19 cellular contexts compared by ENCODE assay signal in the genomic region with DNA sequence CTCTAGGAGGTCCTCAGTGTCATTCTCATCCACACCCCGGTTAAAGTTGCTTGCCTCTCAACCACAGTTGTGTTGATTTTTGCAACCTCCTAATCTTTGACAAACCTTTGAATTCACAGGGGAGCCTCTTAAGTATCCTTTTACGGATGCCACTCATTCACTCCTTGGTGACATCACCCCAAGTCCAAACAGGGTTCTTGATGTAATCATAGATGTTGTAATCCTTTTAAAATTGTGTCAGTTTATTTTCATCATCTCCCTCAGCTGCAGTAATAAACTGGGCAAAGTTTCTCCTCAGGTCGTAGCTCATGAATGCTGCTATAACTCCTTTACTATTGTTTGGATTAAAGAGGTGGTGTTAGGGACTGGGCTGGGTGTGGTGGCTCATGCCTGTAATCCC.
DNase-seq lines count a peak whose midpoint lies in the region; TF ChIP-seq lines count a peak whose summit lies in the region.
"Had no signal": no experiment of that assay in that cellular context is flagged by ENCODE, and none has a peak within 500 bp of the region (broad histone marks: within the 10 kb centered on the region; RNA-seq: fewer than 3 reads in every experiment).

No MANE protein-coding gene starts in this region.

- no peaks in the 10 kb centered on the region for H3K9me3 ChIP-seq in osteoblast (ENCODE audit: low read depth, low read length)
- no peaks in the 10 kb centered on the region for H3K9me3 ChIP-seq in MM.1S (replicated peaks; ENCODE audit: insufficient read depth, low read length)
- H3K9me3 ChIP-seq: MG63 had no signal

- no peak overlapping the region for H3K9ac ChIP-seq in MM.1S (ENCODE audit: low read length)

- no peaks in the 10 kb centered on the region for H3K27me3 ChIP-seq in osteoblast (ENCODE audit: insufficient read depth, low read length)
- H3K27me3 ChIP-seq in MM.1S (replicated peaks; ENCODE audit: insufficient read depth, low read length): no peaks in the 10 kb centered on the region
- H3K27me3 ChIP-seq: MG63 had no signal

- TF ChIP-seq POLR2A in NB4 (IDR thresholded peaks at IDR 0.05; ENCODE audit: extremely low read depth, insufficient read length): no peak

- H4K20me1 ChIP-seq in osteoblast (ENCODE audit: insufficient read depth, low read length) (no peaks in the 10 kb centered on the region), MM.1S (ENCODE audit: insufficient read depth, low read length) (no peaks in the 10 kb centered on the region)

- H3K4me1 ChIP-seq in osteoblast (ENCODE audit: insufficient read depth, low read length) (no peaks in the 10 kb centered on the region), MM.1S (ENCODE audit: low read length) (no peaks in the 10 kb centered on the region)

- H3K27ac ChIP-seq in osteoblast (ENCODE audit: low read depth, low read length) (no peak overlapping the region), MM.1S (ENCODE audit: low read length) (no peak overlapping the region)
- H3K27ac ChIP-seq: HL-60, SK-N-MC had no signal

- no peaks in the 10 kb centered on the region for H3F3A ChIP-seq in MM.1S (ENCODE audit: insufficient read depth, low read length)

- H3K4me3 ChIP-seq in NB4 (ENCODE audit: low read depth, low read length) (no peak overlapping the region), choroid plexus epithelial cell (ENCODE audit: low read depth, low read length) (no peak overlapping the region), osteoblast (ENCODE audit: insufficient read depth, low read length) (no peak overlapping the region), MM.1S (ENCODE audit: low read length) (no peak overlapping the region)
- H3K4me3 ChIP-seq: MG63, SK-N-MC had no signal

- no peak overlapping the region for H3K4me2 ChIP-seq in osteoblast (ENCODE audit: insufficient read depth, low read length)
- no peak overlapping the region for H3K4me2 ChIP-seq in MM.1S (ENCODE audit: low read depth, low read length)

- H3K79me2 ChIP-seq in osteoblast (ENCODE audit: insufficient read depth, low read length) (no peaks in the 10 kb centered on the region), MM.1S (ENCODE audit: low read length) (no peaks in the 10 kb centered on the region)

- TF ChIP-seq CTCF in NB4 (IDR thresholded peaks at IDR 0.05; ENCODE audit: low read depth, low read length) (no peak), choroid plexus epithelial cell (conservative IDR thresholded peaks at IDR 0.05; ENCODE audit: low read depth, low read length) (no peak), osteoblast (IDR thresholded peaks at IDR 0.05; ENCODE audit: extremely low read depth, low read depth, low read length) (no peak), MM.1S (IDR thresholded peaks at IDR 0.05; ENCODE audit: low read length) (no peak)

- H2AFZ ChIP-seq in osteoblast (ENCODE audit: low read length) (peak overlapping the region; percentile 25), MM.1S (ENCODE audit: low read length) (no peak overlapping the region)

- no peaks in the 10 kb centered on the region for H3K9me2 ChIP-seq in MM.1S (replicated peaks; ENCODE audit: insufficient read depth, low read length)

- no peaks in the 10 kb centered on the region for H3K36me3 ChIP-seq in osteoblast (ENCODE audit: insufficient read depth, low read length)
- H3K36me3 ChIP-seq in MM.1S (replicated peaks; ENCODE audit: insufficient read depth, low read length): no peaks in the 10 kb centered on the region
- H3K36me3 ChIP-seq: MG63 had no signal

- DNase-seq in LHCN-M2 (ENCODE audit: low read depth) (peak; percentile 13), NB4 (ENCODE audit: low read depth) (peak; percentile 11), choroid plexus epithelial cell (ENCODE audit: low read depth) (peak; percentile 20), osteoblast (ENCODE audit: insufficient read length, low spot score, missing footprints) (no peak), NCI-H2107 (lab: John Stamatoyannopoulos, UW) (no peak), NCI-H146 treated with DMSO at 0.1 percent for 48 hours (lab: John Stamatoyannopoulos, UW; ENCODE audit: unreplicated experiment) (no peak), MM.1S (no peak)
- DNase-seq: C1 segment of cervical spinal cord; CD8-positive, alpha-beta memory T cell; HFFc6; MG63; NCI-H1417 treated with DMSO at 0.1 percent for 48 hours; NCI-H1930; NCI-H2171 treated with DMSO at 0.1 percent for 48 hours; NCI-H748 treated with DMSO at 0.1 percent for 48 hours; NK-92 treated with Interleukin-12 subunit alpha and Interleukin-12 subunit beta, amount 100 ng/mL, for 24 hours; SHP77 had no signal

Comparison
In these comparisons a context has a peak if more than half of its experiments do, and no peak if none do; other contexts are left out.
1. DNase-seq: peak in LHCN-M2 (single experiment), NB4 (single experiment) and choroid plexus epithelial cell (single experiment); none in osteoblast (single experiment), NCI-H2107 (single experiment), NCI-H146 treated with DMSO at 0.1 percent for 48 hours (single experiment) and MM.1S (single experiment).